ENCODE assay signal across 8 cellular contexts in the genomic region with DNA sequence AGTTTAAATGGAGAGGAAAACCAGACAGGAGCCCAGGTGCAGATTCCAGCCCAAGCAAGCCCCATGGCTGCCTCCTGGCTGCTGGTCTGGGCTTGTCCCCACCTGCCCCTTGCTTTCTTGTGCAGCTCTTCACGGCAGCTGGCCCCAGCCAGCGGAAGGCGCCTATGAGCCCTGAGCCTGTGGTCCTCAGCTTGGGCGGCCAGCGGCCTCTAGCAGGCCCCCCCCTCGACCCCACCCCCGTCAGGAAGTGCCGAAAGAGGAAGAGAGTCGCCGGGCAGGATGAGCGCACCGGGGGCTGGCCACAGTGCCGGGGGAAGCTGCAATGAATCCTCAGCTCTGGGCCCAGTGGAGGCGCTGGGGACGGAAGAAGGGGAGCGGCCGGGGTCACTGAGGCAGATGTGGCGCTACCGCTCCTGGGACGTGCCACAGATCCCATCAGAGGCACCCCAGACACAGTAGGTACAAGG. TPM values are rescaled to one million over a fixed set of nuclear protein-coding genes. Genes with fewer than 3 reads are reported as not detected.
DNase-seq lines count a peak whose midpoint lies in the region; ATAC-seq and TF ChIP-seq lines count a peak whose summit lies in the region.

No MANE protein-coding gene starts in this region.

- peak overlapping the region; percentile 21 to 88 (median 69); a peak in 20 of 22 replicates for H3K27ac ChIP-seq in BLaER1 treated with 17β-estradiol and CSF1 and Interleukin-3, amounts not matched to agents 10 nM and 100 nM
- H3K27ac ChIP-seq in thoracic aorta: peak overlapping the region in 1 of 2 donors; percentile 44

- H3K4me3 Mint-ChIP-seq in activated CD8-positive, alpha-beta T cell treated with anti-CD3 and anti-CD28 coated beads, Interleukin-2, amount 10 ng/mL, durations not matched to agents 7 days and 5 days: peak overlapping the region; percentile 71

- peaks cover 65 to 91% (median 78%) of the 10 kb centered on the region in 10 experiments for H3K4me1 ChIP-seq in BLaER1 treated with 17β-estradiol and CSF1 and Interleukin-3, amounts not matched to agents 10 nM and 100 nM
- peaks cover 13 to 21% of the 10 kb centered on the region in 2 donors for H3K4me1 ChIP-seq in thoracic aorta (ENCODE audit: control insufficient read depth in 1 of 2, low read depth in 2 of 2)

- H3K4me1 Mint-ChIP-seq in activated CD8-positive, alpha-beta T cell treated with anti-CD3 and anti-CD28 coated beads, Interleukin-2, amount 10 ng/mL, durations not matched to agents 7 days and 5 days (ENCODE audit: low read depth): peaks cover 67% of the 10 kb centered on the region

- H3K9me3 ChIP-seq in BLaER1 treated with 17β-estradiol and CSF1 and Interleukin-3, amounts not matched to agents 10 nM and 100 nM (replicated peaks in 1 of 11): no peaks in the 10 kb centered on the region
- no peaks in the 10 kb centered on the region for H3K9me3 ChIP-seq in thoracic aorta

- peaks cover 16% of the 10 kb centered on the region for H3K36me3 Mint-ChIP-seq in activated CD8-positive, alpha-beta T cell treated with anti-CD3 and anti-CD28 coated beads, Interleukin-2, amount 10 ng/mL, durations not matched to agents 7 days and 5 days (ENCODE audit: low read depth)

- no peaks in the 10 kb centered on the region for H3K9me3 Mint-ChIP-seq in activated CD8-positive, alpha-beta T cell treated with anti-CD3 and anti-CD28 coated beads, Interleukin-2, amount 10 ng/mL, durations not matched to agents 7 days and 5 days (ENCODE audit: insufficient read depth)

- POLR2A ChIA-PET in activated CD8-positive, alpha-beta T cell treated with anti-CD3 and anti-CD28 coated beads, Interleukin-2, amount 10 ng/mL, durations not matched to agents 7 days and 5 days (lab: Charles Lee): interaction anchor here (0.5 to 1.3 kb wide), 2 partner anchors 13 to 49 kb away, joined by 3 to 6 read pairs; no protein-coding TSS in a partner anchor

- no peak for ATAC-seq in activated CD8-positive, alpha-beta T cell treated with anti-CD3 and anti-CD28 coated beads, Interleukin-2, amount 10 ng/mL, durations not matched to agents 7 days and 5 days
- no peak for ATAC-seq in thoracic aorta (ENCODE audit: insufficient number of reproducible peaks, low FRiP score, low read depth)
- no peak for ATAC-seq in GM21576 (IDR thresholded peaks at IDR 0.05; ENCODE audit: unreplicated experiment)
- no peak for ATAC-seq in HG03442 (IDR thresholded peaks at IDR 0.05; ENCODE audit: unreplicated experiment)

- H3K4me3 ChIP-seq in BLaER1 treated with 17β-estradiol and CSF1 and Interleukin-3, amounts not matched to agents 10 nM and 100 nM: peak overlapping the region; percentile 45 to 99 (median 96)
- peak overlapping the region; percentile 62 for H3K4me3 ChIP-seq in thoracic aorta

- no peaks in the 10 kb centered on the region; a peak in 1 of 22 replicates for H3K27me3 ChIP-seq in BLaER1 treated with 17β-estradiol and CSF1 and Interleukin-3, amounts not matched to agents 10 nM and 100 nM
- H3K27me3 ChIP-seq in thoracic aorta (replicated peaks; ENCODE audit: insufficient read depth): no peaks in the 10 kb centered on the region

- DNase-seq in HPDE6-E6E7 (ENCODE audit: extremely low spot score): peak; percentile 82
- no peak for DNase-seq in activated CD8-positive, alpha-beta T cell treated with anti-CD3 and anti-CD28 coated beads, Interleukin-2, amount 10 ng/mL, durations not matched to agents 7 days and 5 days
- DNase-seq in islet precursor cell: peak; percentile 88
- no peak for DNase-seq in thoracic aorta (ENCODE audit: low spot score)
- no peak for DNase-seq in HuH-7.5 (ENCODE audit: low spot score)

- CTCF ChIA-PET in activated CD8-positive, alpha-beta T cell treated with anti-CD3 and anti-CD28 coated beads, Interleukin-2, amount 10 ng/mL, durations not matched to agents 7 days and 5 days (lab: Charles Lee): interaction anchor here (0.8 to 17.2 kb wide), 5 partner anchors 13 to 106 kb away, joined by 3 to 381 read pairs (median 24); no protein-coding TSS in a partner anchor

- H3K4me2 ChIP-seq in BLaER1 treated with 17β-estradiol and CSF1 and Interleukin-3, amounts not matched to agents 10 nM and 100 nM: peak overlapping the region; percentile 92 to 99 (median 94)

- peaks cover 26 to 41% (median 27%) of the 10 kb centered on the region in 11 experiments for H4K20me1 ChIP-seq in BLaER1 treated with 17β-estradiol and CSF1 and Interleukin-3, amounts not matched to agents 10 nM and 100 nM

- H3K27me3 Mint-ChIP-seq in activated CD8-positive, alpha-beta T cell treated with anti-CD3 and anti-CD28 coated beads, Interleukin-2, amount 10 ng/mL, durations not matched to agents 7 days and 5 days (ENCODE audit: low read depth): peaks cover 7% of the 10 kb centered on the region

- H3K9ac ChIP-seq in BLaER1 treated with 17β-estradiol and CSF1 and Interleukin-3, amounts not matched to agents 10 nM and 100 nM: peak overlapping the region; percentile 66 to 93 (median 80)

- H3K27ac Mint-ChIP-seq in activated CD8-positive, alpha-beta T cell treated with anti-CD3 and anti-CD28 coated beads, Interleukin-2, amount 10 ng/mL, durations not matched to agents 7 days and 5 days: peak overlapping the region; percentile 76

- H3K36me3 ChIP-seq in BLaER1 treated with 17β-estradiol and CSF1 and Interleukin-3, amounts not matched to agents 10 nM and 100 nM: peaks cover 0 to 7% (median 0%) of the 10 kb centered on the region in 11 experiments; a peak in 4 of 22 replicates
- H3K36me3 ChIP-seq in thoracic aorta: no peaks in the 10 kb centered on the region

- no peak for TF ChIP-seq CTCF in thoracic aorta (IDR thresholded peaks at IDR 0.05)

RNA-seq across cellular contexts. Expression of a gene that starts 2.1 kb away (rescaled TPM):
- total RNA-seq in activated CD8-positive, alpha-beta T cell treated with anti-CD3 and anti-CD28 coated beads, Interleukin-2, amount 10 ng/mL, durations not matched to agents 7 days and 5 days: 100 to 1,000 TPM; 151 to 152 TPM
- total RNA-seq in thoracic aorta: 10 to 100 TPM; 40.6 to 68.2 TPM

RNA-seq across cellular contexts. Expression of a gene that starts 36.3 kb away (rescaled TPM):
- total RNA-seq in activated CD8-positive, alpha-beta T cell treated with anti-CD3 and anti-CD28 coated beads, Interleukin-2, amount 10 ng/mL, durations not matched to agents 7 days and 5 days: 1 to 10 TPM; 6.9 to 7.4 TPM
- total RNA-seq in thoracic aorta: 10 to 100 TPM; 13.5 to 21.0 TPM

RNA-seq across cellular contexts. Expression of a gene that starts 46.4 kb away (rescaled TPM):
- total RNA-seq in activated CD8-positive, alpha-beta T cell treated with anti-CD3 and anti-CD28 coated beads, Interleukin-2, amount 10 ng/mL, durations not matched to agents 7 days and 5 days: under 1 TPM; 0.37 TPM
- 1 to 10 TPM in 1 of 2 donors, not detected in 1; 1.8 TPM for total RNA-seq in thoracic aorta

Comparison
In these comparisons a context has a peak if more than half of its experiments do, and no peak if none do; other contexts are left out.
1. DNase-seq: peak in HPDE6-E6E7 (single experiment) and islet precursor cell (single experiment); none in activated CD8-positive, alpha-beta T cell treated with anti-CD3 and anti-CD28 coated beads, Interleukin-2, amount 10 ng/mL, durations not matched to agents 7 days and 5 days (single experiment), thoracic aorta (single experiment) and HuH-7.5 (single experiment).